19 cellular contexts compared by ENCODE assay signal in genomic region chr12:121277367-121277744, GRCh38. TPM values are rescaled to one million over a fixed set of nuclear protein-coding genes. Genes with fewer than 3 reads are reported as not detected.
DNase-seq lines count a peak whose midpoint lies in the region; ATAC-seq lines count a peak whose summit lies in the region.
"Had no signal": no experiment of that assay in that cellular context is flagged by ENCODE, and none has a peak within 500 bp of the region (broad histone marks: within the 10 kb centered on the region; RNA-seq: fewer than 3 reads in every experiment).

No MANE protein-coding gene starts in this region.

- H3K36me3 Mint-ChIP-seq in activated CD4-positive, alpha-beta T cell treated with anti-CD3 and anti-CD28 coated beads, Interleukin-2, amount 10 ng/mL, durations not matched to agents 24 days and 14 days (ENCODE audit: low read depth) = peaks cover 30% of the 10 kb centered on the region
- peaks cover 11% of the 10 kb centered on the region for H3K36me3 Mint-ChIP-seq in activated T-helper 1 cell treated with anti-CD3 and anti-CD28 coated beads, Interleukin-12 subunit alpha, Interleukin-12 subunit beta, Interleukin-2, Interleukin-4 antibody, amounts not matched to agents 30 ng/mL and 10 ng/mL and 1 ng/mL, durations not matched to agents 14 hours and 24 hours and 36 hours (ENCODE audit: low read depth)

- intact Hi-C loops in activated CD4-positive, alpha-beta T cell treated with anti-CD3 and anti-CD28 coated beads, Interleukin-2, amount 10 ng/mL, durations not matched to agents 24 days and 14 days (cut with micrococcal nuclease) = no loop called here
- intact Hi-C loops in activated T-helper 1 cell treated with anti-CD3 and anti-CD28 coated beads, Interleukin-12 subunit alpha, Interleukin-12 subunit beta, Interleukin-2, Interleukin-4 antibody, amounts not matched to agents 30 ng/mL and 10 ng/mL and 1 ng/mL, durations not matched to agents 14 hours and 24 hours and 36 hours (cut with micrococcal nuclease) = no loop called here

- no peak overlapping the region for H3K4me3 ChIP-seq in subcutaneous abdominal adipose tissue (ENCODE audit: low read depth in 1 of 5, low read length in 5 of 5)
- H3K4me3 ChIP-seq: hepatocyte, transverse colon had no signal

- H3K27me3 ChIP-seq in subcutaneous abdominal adipose tissue (ENCODE audit: control insufficient read depth in 5 of 5, insufficient read depth in 4 of 5, low read length in 5 of 5) = peaks cover 0 to 5% (median 0%) of the 10 kb centered on the region in 5 donors
- H3K27me3 ChIP-seq: hepatocyte, transverse colon had no signal

- H3K27me3 Mint-ChIP-seq in activated CD4-positive, alpha-beta T cell treated with anti-CD3 and anti-CD28 coated beads, Interleukin-2, amount 10 ng/mL, durations not matched to agents 24 days and 14 days = no peaks in the 10 kb centered on the region
- no peaks in the 10 kb centered on the region for H3K27me3 Mint-ChIP-seq in activated T-helper 1 cell treated with anti-CD3 and anti-CD28 coated beads, Interleukin-12 subunit alpha, Interleukin-12 subunit beta, Interleukin-2, Interleukin-4 antibody, amounts not matched to agents 30 ng/mL and 10 ng/mL and 1 ng/mL, durations not matched to agents 14 hours and 24 hours and 36 hours (ENCODE audit: insufficient read depth)
- H3K27me3 Mint-ChIP-seq: T-helper 17 cell had no signal

- H3K9ac ChIP-seq in subcutaneous abdominal adipose tissue (ENCODE audit: low read length in 5 of 5) = peak overlapping the region in 1 of 5 donors; percentile 4

- H3K9me3 Mint-ChIP-seq in activated CD4-positive, alpha-beta T cell treated with anti-CD3 and anti-CD28 coated beads, Interleukin-2, amount 10 ng/mL, durations not matched to agents 24 days and 14 days = no peaks in the 10 kb centered on the region
- no peaks in the 10 kb centered on the region for H3K9me3 Mint-ChIP-seq in activated T-helper 1 cell treated with anti-CD3 and anti-CD28 coated beads, Interleukin-12 subunit alpha, Interleukin-12 subunit beta, Interleukin-2, Interleukin-4 antibody, amounts not matched to agents 30 ng/mL and 10 ng/mL and 1 ng/mL, durations not matched to agents 14 hours and 24 hours and 36 hours
- H3K9me3 Mint-ChIP-seq: activated T-cell treated with anti-CD3 and anti-CD28 coated beads, Interleukin-2, amount 50 U/mL, for 72 hours; neural crest cell had no signal

- no peaks in the 10 kb centered on the region for H3K9me3 ChIP-seq in subcutaneous abdominal adipose tissue (ENCODE audit: control insufficient read depth in 5 of 5, low read length in 5 of 5)
- H3K9me3 ChIP-seq: transverse colon had no signal

- no peak for DNase-seq in activated CD4-positive, alpha-beta T cell treated with anti-CD3 and anti-CD28 coated beads, Interleukin-2, amount 10 ng/mL, durations not matched to agents 24 days and 14 days
- DNase-seq in activated CD4-positive, alpha-beta T cell treated with anti-CD3 and anti-CD28 coated beads for 1 hour = no peak
- DNase-seq in activated T-helper 1 cell treated with anti-CD3 and anti-CD28 coated beads, Interleukin-12 subunit alpha, Interleukin-12 subunit beta, Interleukin-2, Interleukin-4 antibody, amounts not matched to agents 30 ng/mL and 10 ng/mL and 1 ng/mL, durations not matched to agents 14 hours and 24 hours and 36 hours (ENCODE audit: low spot score) = no peak
- DNase-seq in NCI-H1436 treated with DMSO at 0.1 percent for 48 hours (lab: John Stamatoyannopoulos, UW) (no peak), medulla oblongata (ENCODE audit: extremely low spot score) (no peak)
- DNase-seq: activated CD8-positive, alpha-beta T cell treated with anti-CD3 and anti-CD28 coated beads, Interleukin-2, amount 10 ng/mL, durations not matched to agents 7 days and 5 days; C1 segment of cervical spinal cord; DMS 273 treated with DMSO at 0.1 percent for 48 hours; GDM1; NCI-H2029 treated with DMSO at 0.1 percent for 48 hours; T-helper 17 cell; WERI-Rb-1 had no signal

- peaks cover 0 to 18% (median 16%) of the 10 kb centered on the region in 5 donors for H3K36me3 ChIP-seq in subcutaneous abdominal adipose tissue (ENCODE audit: control insufficient read depth in 5 of 5, insufficient read depth in 5 of 5, low read length in 5 of 5)
- H3K36me3 ChIP-seq: WERI-Rb-1 had no signal

- H3K27ac ChIP-seq in subcutaneous abdominal adipose tissue (ENCODE audit: low read depth, low read length) = peak overlapping the region; percentile 67
- H3K27ac ChIP-seq: hepatocyte, transverse colon, WERI-Rb-1 had no signal

- peaks cover 11 to 49% (median 33%) of the 10 kb centered on the region in 5 donors for H3K4me1 ChIP-seq in subcutaneous abdominal adipose tissue (ENCODE audit: control insufficient read depth in 5 of 5, insufficient read depth in 5 of 5, low read length in 5 of 5)
- H3K4me1 ChIP-seq: transverse colon had no signal

- no peak overlapping the region for H3K4me3 Mint-ChIP-seq in activated CD4-positive, alpha-beta T cell treated with anti-CD3 and anti-CD28 coated beads, Interleukin-2, amount 10 ng/mL, durations not matched to agents 24 days and 14 days
- no peak overlapping the region for H3K4me3 Mint-ChIP-seq in activated T-helper 1 cell treated with anti-CD3 and anti-CD28 coated beads, Interleukin-12 subunit alpha, Interleukin-12 subunit beta, Interleukin-2, Interleukin-4 antibody, amounts not matched to agents 30 ng/mL and 10 ng/mL and 1 ng/mL, durations not matched to agents 14 hours and 24 hours and 36 hours
- H3K4me3 Mint-ChIP-seq: activated CD8-positive, alpha-beta T cell treated with anti-CD3 and anti-CD28 coated beads, Interleukin-2, amount 10 ng/mL, durations not matched to agents 7 days and 5 days; activated T-cell treated with anti-CD3 and anti-CD28 coated beads, Interleukin-2, amount 50 U/mL, for 72 hours; neural crest cell; T-helper 17 cell had no signal

- ATAC-seq in esophagus mucosa (peak; percentile 14), GM21529 (IDR thresholded peaks at IDR 0.05; ENCODE audit: unreplicated experiment) (no peak)
- ATAC-seq: activated CD8-positive, alpha-beta T cell treated with anti-CD3 and anti-CD28 coated beads, Interleukin-2, amount 10 ng/mL, durations not matched to agents 7 days and 5 days had no signal

- H3K4me1 Mint-ChIP-seq in activated CD4-positive, alpha-beta T cell treated with anti-CD3 and anti-CD28 coated beads, Interleukin-2, amount 10 ng/mL, durations not matched to agents 24 days and 14 days = peaks cover 8% of the 10 kb centered on the region
- H3K4me1 Mint-ChIP-seq in activated T-helper 1 cell treated with anti-CD3 and anti-CD28 coated beads, Interleukin-12 subunit alpha, Interleukin-12 subunit beta, Interleukin-2, Interleukin-4 antibody, amounts not matched to agents 30 ng/mL and 10 ng/mL and 1 ng/mL, durations not matched to agents 14 hours and 24 hours and 36 hours (ENCODE audit: low read depth) = peaks cover 8% of the 10 kb centered on the region
- H3K4me1 Mint-ChIP-seq: neural crest cell had no signal

- H3K27ac Mint-ChIP-seq in activated CD4-positive, alpha-beta T cell treated with anti-CD3 and anti-CD28 coated beads, Interleukin-2, amount 10 ng/mL, durations not matched to agents 24 days and 14 days = peak overlapping the region; percentile 5
- peak overlapping the region; percentile 52 for H3K27ac Mint-ChIP-seq in activated T-helper 1 cell treated with anti-CD3 and anti-CD28 coated beads, Interleukin-12 subunit alpha, Interleukin-12 subunit beta, Interleukin-2, Interleukin-4 antibody, amounts not matched to agents 30 ng/mL and 10 ng/mL and 1 ng/mL, durations not matched to agents 14 hours and 24 hours and 36 hours
- H3K27ac Mint-ChIP-seq: activated CD8-positive, alpha-beta T cell treated with anti-CD3 and anti-CD28 coated beads, Interleukin-2, amount 10 ng/mL, durations not matched to agents 7 days and 5 days; T-helper 17 cell had no signal

RNA-seq across cellular contexts. Expression of gene CAMKK2, which starts 19.2 kb away (rescaled TPM):
- 37.4 and 38.2 TPM in 2 replicates for total RNA-seq in activated CD4-positive, alpha-beta T cell treated with anti-CD3 and anti-CD28 coated beads, Interleukin-2, amount 10 ng/mL, durations not matched to agents 24 days and 14 days
- total RNA-seq in activated T-helper 1 cell treated with anti-CD3 and anti-CD28 coated beads, Interleukin-12 subunit alpha, Interleukin-12 subunit beta, Interleukin-2, Interleukin-4 antibody, amounts not matched to agents 30 ng/mL and 10 ng/mL and 1 ng/mL, durations not matched to agents 14 hours and 24 hours and 36 hours = 38.1 and 41.0 TPM in 2 replicates
- 17.5 TPM for total RNA-seq in esophagus mucosa
